ENCODE assay signal across 28 cellular contexts in the genomic region with DNA sequence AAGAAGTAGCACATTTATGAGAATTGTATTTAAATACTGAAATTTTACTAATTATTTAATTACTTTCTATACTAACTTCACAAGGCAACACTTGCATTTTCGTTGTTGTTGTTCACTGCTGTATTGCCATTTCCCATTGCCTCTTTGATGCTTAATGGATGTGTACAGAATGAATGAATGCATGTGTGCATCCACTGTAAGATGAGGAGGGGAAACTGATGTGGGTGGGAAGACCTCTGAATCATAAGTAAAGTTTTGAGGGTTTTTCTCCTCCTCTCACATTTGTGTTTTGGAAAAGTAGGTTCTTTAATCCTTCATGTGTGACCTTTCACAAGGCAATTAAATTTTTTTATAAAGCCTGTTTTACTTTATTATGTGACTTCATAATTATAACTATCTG.
"Had no signal": no experiment of that assay in that cellular context is flagged by ENCODE, and none has a peak within 500 bp of the region (broad histone marks: within the 10 kb centered on the region; RNA-seq: fewer than 3 reads in every experiment).

No MANE protein-coding gene starts in this region.

- H3K27me3 Mint-ChIP-seq: naive thymus-derived CD4-positive, alpha-beta T cell; stimulated activated memory B cell treated with anti-CD40 and anti-IgM and Interleukin-4, amounts not matched to agents 10 μg/mL and 1 μg/mL and 100 μg/mL, for 72 hours; stimulated activated naive CD8-positive, alpha-beta T cell treated with anti-CD3 and anti-CD28 coated beads, Interleukin-15, Interleukin-2, amounts not matched to agents 100 ng/mL and 50 ng/mL, for 24 hours had no signal

- H3K9me3 ChIP-seq: esophagus squamous epithelium, left ventricle myocardium inferior, prostate gland, sigmoid colon, spleen, suprapubic skin, transverse colon, upper lobe of right lung, uterus had no signal

- H3K27ac Mint-ChIP-seq: naive thymus-derived CD4-positive, alpha-beta T cell; stimulated activated memory B cell treated with anti-CD40 and anti-IgM and Interleukin-4, amounts not matched to agents 10 μg/mL and 1 μg/mL and 100 μg/mL, for 72 hours; stimulated activated naive CD8-positive, alpha-beta T cell treated with anti-CD3 and anti-CD28 coated beads, Interleukin-15, Interleukin-2, amounts not matched to agents 100 ng/mL and 50 ng/mL, for 24 hours had no signal

- H3K27me3 ChIP-seq: dorsolateral prefrontal cortex, esophagus squamous epithelium, sigmoid colon, spleen, suprapubic skin, transverse colon, upper lobe of right lung, uterus had no signal

- H3K4me3 Mint-ChIP-seq: naive thymus-derived CD4-positive, alpha-beta T cell; nephron; stimulated activated memory B cell treated with anti-CD40 and anti-IgM and Interleukin-4, amounts not matched to agents 10 μg/mL and 1 μg/mL and 100 μg/mL, for 72 hours; stimulated activated naive CD8-positive, alpha-beta T cell treated with anti-CD3 and anti-CD28 coated beads, Interleukin-15, Interleukin-2, amounts not matched to agents 100 ng/mL and 50 ng/mL, for 24 hours had no signal

- H3K36me3 ChIP-seq: prostate gland, sigmoid colon, spleen, suprapubic skin, transverse colon, upper lobe of right lung, uterus had no signal

- FAIRE-seq: colon, endothelial cell of umbilical vein, frontal cortex had no signal

- DNase-seq: central memory CD4-positive, alpha-beta T cell; dorsolateral prefrontal cortex; effector CD4-positive, alpha-beta T cell; erythroblast; esophagus squamous epithelium; head of caudate nucleus; left cardiac atrium; left ventricle myocardium inferior; mesendoderm; midbrain; naive thymus-derived CD4-positive, alpha-beta T cell; nucleus accumbens; right cardiac atrium; sigmoid colon; spleen; stimulated activated CD4-positive, alpha-beta T cell treated with anti-CD3 and anti-CD28 coated beads, Interleukin-4, amount 100 ng/mL, for 4 hours; transverse colon; upper lobe of right lung; uterus had no signal

- H3K27ac ChIP-seq: dorsolateral prefrontal cortex, esophagus squamous epithelium, prostate gland, sigmoid colon, spleen, suprapubic skin, transverse colon, upper lobe of right lung had no signal

- H3K9me3 Mint-ChIP-seq: naive thymus-derived CD4-positive, alpha-beta T cell; nephron; stimulated activated memory B cell treated with anti-CD40 and anti-IgM and Interleukin-4, amounts not matched to agents 10 μg/mL and 1 μg/mL and 100 μg/mL, for 72 hours; stimulated activated naive CD8-positive, alpha-beta T cell treated with anti-CD3 and anti-CD28 coated beads, Interleukin-15, Interleukin-2, amounts not matched to agents 100 ng/mL and 50 ng/mL, for 24 hours had no signal

- H3K4me1 ChIP-seq: prostate gland, transverse colon, upper lobe of right lung, uterus had no signal

- H3K4me3 ChIP-seq: dorsolateral prefrontal cortex, esophagus squamous epithelium, left ventricle myocardium inferior, lung, prostate gland, sigmoid colon, spleen, suprapubic skin, transverse colon, upper lobe of right lung, uterus had no signal

- ATAC-seq: left cardiac atrium; naive thymus-derived CD4-positive, alpha-beta T cell; right cardiac atrium; stimulated activated memory B cell treated with anti-CD40 and anti-IgM and Interleukin-4, amounts not matched to agents 10 μg/mL and 1 μg/mL and 100 μg/mL, for 72 hours; upper lobe of right lung had no signal
